ENCODE assay signal across 1 cellular context in genomic region chr20:3658019-3658707, GRCh38.
TF ChIP-seq lines count a peak whose summit lies in the region.

No MANE protein-coding gene starts in this region.

TF ChIP-seq in H1, 55 proteins besides CTCF, POLR2A, EP300 and RAD21:
- no peak for TF ChIP-seq TEAD4 (IDR thresholded peaks at IDR 0.05; ENCODE audit: low read depth, low read length)
- no peak for TF ChIP-seq ZNF274 (IDR thresholded peaks at IDR 0.05; ENCODE audit: borderline replicate concordance, extremely low read depth, low read length)
- TF ChIP-seq, protein P1, sequence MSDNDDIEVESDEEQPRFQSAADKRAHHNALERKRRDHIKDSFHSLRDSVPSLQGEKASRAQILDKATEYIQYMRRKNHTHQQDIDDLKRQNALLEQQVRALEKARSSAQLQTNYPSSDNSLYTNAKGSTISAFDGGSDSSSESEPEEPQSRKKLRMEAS (IDR thresholded peaks at IDR 0.05) = no peak
- TF ChIP-seq POU5F1 (IDR thresholded peaks at IDR 0.05; ENCODE audit: low read depth, low read length) = no peak
- no peak for TF ChIP-seq SP4 (IDR thresholded peaks at IDR 0.05; ENCODE audit: low read length)
- no peak for TF ChIP-seq CEBPB (IDR thresholded peaks at IDR 0.05; ENCODE audit: low read depth, low read length)
- TF ChIP-seq CBX5 (IDR thresholded peaks at IDR 0.05; ENCODE audit: low read depth, low read length) = no peak
- no peak for TF ChIP-seq SIN3A (conservative IDR thresholded peaks at IDR 0.05 in 1 of 2, IDR thresholded peaks at IDR 0.05 in 1 of 2; ENCODE audit: low read depth in 1 of 2, low read length in 2 of 2)
- no peak for TF ChIP-seq CTBP2 (IDR thresholded peaks at IDR 0.05; ENCODE audit: borderline replicate concordance, insufficient read depth, insufficient read length, low read length)
- no peak for TF ChIP-seq USF2 (IDR thresholded peaks at IDR 0.05; ENCODE audit: low read length)
- TF ChIP-seq SP1 (IDR thresholded peaks at IDR 0.05; ENCODE audit: low read depth, low read length) = no peak
